1 cellular context compared by ENCODE assay signal in genomic region chr3:55243686-55244085, GRCh38.
TF ChIP-seq lines count a peak whose summit lies in the region.

No MANE protein-coding gene starts in this region.

TF ChIP-seq in GM23338, 12 proteins besides CTCF, POLR2A, EP300 and RAD21 (continued from another document):
- TF ChIP-seq REST (IDR thresholded peaks at IDR 0.05; ENCODE audit: unreplicated experiment) (no peak), EZH2 (IDR thresholded peaks at IDR 0.05; ENCODE audit: low read depth, unreplicated experiment) (no peak), ZNF114 (CRISPR knock-in tag; IDR thresholded peaks at IDR 0.05) (no peak), ZNF331 (CRISPR knock-in tag; IDR thresholded peaks at IDR 0.05; ENCODE audit: low read depth) (no peak), JUNB (IDR thresholded peaks at IDR 0.05; ENCODE audit: unreplicated experiment) (no peak), ETS1 (IDR thresholded peaks at IDR 0.05) (no peak), POLR2AphosphoS5 (IDR thresholded peaks at IDR 0.05; ENCODE audit: low read depth) (no peak), NANOG (IDR thresholded peaks at IDR 0.05; ENCODE audit: borderline replicate concordance) (no peak)
